9 cellular contexts compared by ENCODE assay signal in genomic region chr11:77101043-77101537, GRCh38. TPM values are rescaled to one million over a fixed set of nuclear protein-coding genes. Genes with fewer than 3 reads are reported as not detected.
A peak's percentile ranks its signal among the peaks of the same experiment; 100 is the strongest.
DNase-seq lines count a peak whose midpoint lies in the region; ATAC-seq, FAIRE-seq and TF ChIP-seq lines count a peak whose summit lies in the region.
"Had no signal": no experiment of that assay in that cellular context is flagged by ENCODE, and none has a peak within 500 bp of the region (broad histone marks: within the 10 kb centered on the region; RNA-seq: fewer than 3 reads in every experiment).

No MANE protein-coding gene starts in this region.

- H3K9me3 Mint-ChIP-seq in stimulated activated effector memory CD8-positive, alpha-beta T cell treated with anti-CD3 and anti-CD28 coated beads, Interleukin-12 subunit alpha, Interleukin-12 subunit beta, amount 100 ng/mL, for 72 hours = no peaks in the 10 kb centered on the region
- H3K9me3 Mint-ChIP-seq: CD4-positive, alpha-beta memory T cell had no signal

- no peaks in the 10 kb centered on the region for H3K36me3 Mint-ChIP-seq in stimulated activated effector memory CD8-positive, alpha-beta T cell treated with anti-CD3 and anti-CD28 coated beads, Interleukin-12 subunit alpha, Interleukin-12 subunit beta, amount 100 ng/mL, for 72 hours
- H3K36me3 Mint-ChIP-seq: CD4-positive, alpha-beta memory T cell had no signal

- peak; percentile 28 for DNase-seq in activated CD4-positive, alpha-beta T cell treated with anti-CD3 and anti-CD28 coated beads for 48 hours
- DNase-seq in activated CD4-positive, alpha-beta T cell treated with anti-CD3 and anti-CD28 coated beads, Interleukin-2, amount 50 U/mL, for 1 hour = no peak
- DNase-seq in NCI-H82 treated with DMSO at 0.1 percent for 48 hours (lab: John Stamatoyannopoulos, UW; ENCODE audit: unreplicated experiment) (peak; percentile 3), dermis microvascular lymphatic vessel endothelial cell (ENCODE audit: low read depth in 2 of 2) (peak; percentile 11 to 46), coronary artery (ENCODE audit: low spot score) (no peak), RCC 7860 (ENCODE audit: low spot score) (no peak)
- DNase-seq in stimulated activated effector memory CD8-positive, alpha-beta T cell treated with anti-CD3 and anti-CD28 coated beads, Interleukin-12 subunit alpha, Interleukin-12 subunit beta, amount 100 ng/mL, for 72 hours (ENCODE audit: low spot score in 2 of 2) = no peak

- no peak for FAIRE-seq in RCC 7860 (lab: Jason Lieb, UNC)

- no peak overlapping the region for H3K27ac ChIP-seq in coronary artery

- no peak for TF ChIP-seq CTCF in coronary artery (IDR thresholded peaks at IDR 0.05)

- no peak overlapping the region for H3K4me3 ChIP-seq in coronary artery

- H3K27ac Mint-ChIP-seq in stimulated activated effector memory CD8-positive, alpha-beta T cell treated with anti-CD3 and anti-CD28 coated beads, Interleukin-12 subunit alpha, Interleukin-12 subunit beta, amount 100 ng/mL, for 72 hours = no peak overlapping the region

- no peak overlapping the region for H3K4me3 Mint-ChIP-seq in stimulated activated effector memory CD8-positive, alpha-beta T cell treated with anti-CD3 and anti-CD28 coated beads, Interleukin-12 subunit alpha, Interleukin-12 subunit beta, amount 100 ng/mL, for 72 hours
- H3K4me3 Mint-ChIP-seq: CD4-positive, alpha-beta memory T cell had no signal

- ATAC-seq in stimulated activated effector memory CD8-positive, alpha-beta T cell treated with anti-CD3 and anti-CD28 coated beads, Interleukin-12 subunit alpha, Interleukin-12 subunit beta, amount 100 ng/mL, for 72 hours = peak; percentile 40
- ATAC-seq in GM21723 (IDR thresholded peaks at IDR 0.05; ENCODE audit: unreplicated experiment) = no peak

- H3K4me1 Mint-ChIP-seq in stimulated activated effector memory CD8-positive, alpha-beta T cell treated with anti-CD3 and anti-CD28 coated beads, Interleukin-12 subunit alpha, Interleukin-12 subunit beta, amount 100 ng/mL, for 72 hours = no peaks in the 10 kb centered on the region

RNA-seq across cellular contexts. Expression of gene OMP, which starts 1.6 kb away (rescaled TPM):
- not detected in 2 replicates for total RNA-seq in dermis microvascular lymphatic vessel endothelial cell

RNA-seq across cellular contexts. Expression of gene MYO7A, which starts 27.0 kb away (rescaled TPM):
- total RNA-seq in dermis microvascular lymphatic vessel endothelial cell = 8.3 and 15.4 TPM in 2 replicates

RNA-seq across cellular contexts. Expression of gene CAPN5, which starts 34.3 kb away (rescaled TPM):
- total RNA-seq in dermis microvascular lymphatic vessel endothelial cell = 3.1 and 3.5 TPM in 2 replicates

Comparison
In these comparisons a context has a peak if more than half of its experiments do, and no peak if none do; other contexts are left out.
1. DNase-seq: peak in activated CD4-positive, alpha-beta T cell treated with anti-CD3 and anti-CD28 coated beads for 48 hours (single experiment), NCI-H82 treated with DMSO at 0.1 percent for 48 hours (single experiment) and dermis microvascular lymphatic vessel endothelial cell (2 of 2); none in activated CD4-positive, alpha-beta T cell treated with anti-CD3 and anti-CD28 coated beads, Interleukin-2, amount 50 U/mL, for 1 hour (single experiment), stimulated activated effector memory CD8-positive, alpha-beta T cell treated with anti-CD3 and anti-CD28 coated beads, Interleukin-12 subunit alpha, Interleukin-12 subunit beta, amount 100 ng/mL, for 72 hours (0 of 2), coronary artery (single experiment) and RCC 7860 (single experiment).